In the genomic region with DNA sequence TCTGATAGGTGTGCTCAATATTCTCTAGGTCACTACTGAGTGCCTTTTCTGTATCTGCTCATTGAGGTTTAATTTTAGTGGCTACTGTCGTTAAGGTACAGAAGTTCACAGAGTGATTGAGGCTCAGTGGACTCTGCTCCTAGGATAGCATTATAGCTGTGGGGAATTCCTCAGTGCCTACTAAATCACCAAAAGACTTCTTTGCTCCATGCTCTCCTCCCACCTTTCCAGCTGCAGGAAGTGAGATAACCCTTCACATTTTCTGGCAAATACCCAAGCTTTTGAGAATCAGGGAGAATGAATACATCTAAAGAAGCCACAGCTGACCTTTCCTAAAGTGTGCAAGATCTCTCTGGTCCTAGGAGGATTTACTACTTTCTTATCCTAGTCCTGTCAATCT, we compare ENCODE assay signal across 26 cellular contexts.
DNase-seq lines count a peak whose midpoint lies in the region; ATAC-seq, FAIRE-seq and TF ChIP-seq lines count a peak whose summit lies in the region.
"Had no signal": no experiment of that assay in that cellular context is flagged by ENCODE, and none has a peak within 500 bp of the region (broad histone marks: within the 10 kb centered on the region; RNA-seq: fewer than 3 reads in every experiment).

No MANE protein-coding gene starts in this region.

- no peak overlapping the region for H3K27ac ChIP-seq in endothelial cell of umbilical vein (ENCODE audit: insufficient read depth, low read depth, low read length)
- H3K27ac ChIP-seq: BLaER1 treated with 17β-estradiol and CSF1 and Interleukin-3, amounts not matched to agents 10 nM and 100 nM; coronary artery; KMS-11; lower lobe of right lung; transverse colon had no signal

- ATAC-seq in mucosa of descending colon (peak; percentile 74), HG03135 (IDR thresholded peaks at IDR 0.05; ENCODE audit: unreplicated experiment) (no peak)
- ATAC-seq: lower lobe of right lung, natural killer cell had no signal

- H3K4me3 ChIP-seq in endothelial cell of umbilical vein (replicated peaks in 1 of 3; ENCODE audit: insufficient read depth in 1 of 3, low read depth in 1 of 3, low read length in 3 of 3) (no peak overlapping the region), mucosa of descending colon (no peak overlapping the region)
- H3K4me3 ChIP-seq: BLaER1 treated with 17β-estradiol and CSF1 and Interleukin-3, amounts not matched to agents 10 nM and 100 nM; coronary artery; lower lobe of right lung; transverse colon had no signal

- TF ChIP-seq CTCF in endothelial cell of umbilical vein (IDR thresholded peaks at IDR 0.05; ENCODE audit: extremely low read depth in 1 of 2, insufficient read depth in 1 of 2, low read depth in 1 of 2, low read length in 2 of 2) (no peak), mucosa of descending colon (IDR thresholded peaks at IDR 0.05) (no peak)

- no peaks in the 10 kb centered on the region for H3K79me2 ChIP-seq in endothelial cell of umbilical vein (ENCODE audit: control insufficient read depth, insufficient read depth, low read length)

- POLR2A ChIA-PET in endothelial cell of umbilical vein (lab: Charles Lee), result no interaction called here

- no peak overlapping the region for H3K9ac ChIP-seq in endothelial cell of umbilical vein (replicated peaks; ENCODE audit: extremely low read depth, insufficient read depth, low read length)
- H3K9ac ChIP-seq: BLaER1 treated with 17β-estradiol and CSF1 and Interleukin-3, amounts not matched to agents 10 nM and 100 nM; KMS-11 had no signal

- no peak for FAIRE-seq in endothelial cell of umbilical vein (lab: Jason Lieb, UNC)
- FAIRE-seq: GM12892, H54, HTR-8/SVneo, keratinocyte had no signal

- no peaks in the 10 kb centered on the region for H3K36me3 ChIP-seq in endothelial cell of umbilical vein (ENCODE audit: control insufficient read depth in 2 of 2, extremely low read depth in 1 of 2, insufficient read depth in 2 of 2, low read length in 2 of 2)
- no peaks in the 10 kb centered on the region for H3K36me3 ChIP-seq in mucosa of descending colon (ENCODE audit: low read depth)
- H3K36me3 ChIP-seq: BLaER1 treated with 17β-estradiol and CSF1 and Interleukin-3, amounts not matched to agents 10 nM and 100 nM; lower lobe of right lung; transverse colon had no signal

- no peaks in the 10 kb centered on the region for H4K20me1 ChIP-seq in endothelial cell of umbilical vein (replicated peaks; ENCODE audit: control insufficient read depth, extremely low read depth, insufficient read depth, low read length)
- H4K20me1 ChIP-seq: BLaER1 treated with 17β-estradiol and CSF1 and Interleukin-3, amounts not matched to agents 10 nM and 100 nM had no signal

- TF ChIP-seq POLR2A in endothelial cell of umbilical vein (IDR thresholded peaks at IDR 0.05; ENCODE audit: low read depth, low read length), result no peak

- no peak overlapping the region for H3K4me2 ChIP-seq in endothelial cell of umbilical vein (ENCODE audit: insufficient read depth, low read length)
- H3K4me2 ChIP-seq: BLaER1 treated with 17β-estradiol and CSF1 and Interleukin-3, amounts not matched to agents 10 nM and 100 nM; KMS-11 had no signal

- H2AFZ ChIP-seq in endothelial cell of umbilical vein (ENCODE audit: low read depth, low read length), result no peak overlapping the region

- BruUV-seq in endothelial cell of umbilical vein (replicated peaks; lab: Mats Ljungman, UMichigan), result no TSS peak

- H3K9me3 ChIP-seq in endothelial cell of umbilical vein (replicated peaks; ENCODE audit: control insufficient read depth, insufficient read depth, low read length) (no peaks in the 10 kb centered on the region), mucosa of descending colon (no peaks in the 10 kb centered on the region)
- H3K9me3 ChIP-seq: BLaER1 treated with 17β-estradiol and CSF1 and Interleukin-3, amounts not matched to agents 10 nM and 100 nM; lower lobe of right lung; transverse colon had no signal

- intact Hi-C loops in endothelial cell of umbilical vein (cut with micrococcal nuclease), result no loop called here
- intact Hi-C loops in mucosa of descending colon (cut with DNase I, micrococcal nuclease), result no loop called here

- dilution Hi-C loops in endothelial cell of umbilical vein (cut with MboI; ENCODE audit: extremely low pct_ligation_motif_present, low sequenced_read_pairs), result no loop called here

- no peaks in the 10 kb centered on the region for H3K9me1 ChIP-seq in endothelial cell of umbilical vein (replicated peaks; ENCODE audit: control insufficient read depth, extremely low read depth, insufficient read depth, low read length)

- peak; percentile 17 for DNase-seq in HuH-7 (ENCODE audit: low spot score)
- DNase-seq in NCI-H2196 treated with DMSO at 0.1 percent for 48 hours (lab: John Stamatoyannopoulos, UW; ENCODE audit: unreplicated experiment), result peak; percentile 2
- DNase-seq in endothelial cell of umbilical vein (ENCODE audit: low read depth, low spot score), result peak; percentile 12
- no peak for DNase-seq in mucosa of descending colon
- no peak for DNase-seq in NCI-H128 (lab: John Stamatoyannopoulos, UW; ENCODE audit: unreplicated experiment)
- DNase-seq in NCI-H526 (lab: John Stamatoyannopoulos, UW), result no peak
- DNase-seq: activated CD4-positive, alpha-beta memory T cell treated with anti-CD3 and anti-CD28 coated beads, Interleukin-2, amount 10 ng/mL, durations not matched to agents 7 days and 5 days; activated CD8-positive, alpha-beta memory T cell treated with anti-CD3 and anti-CD28 coated beads, Interleukin-2, amount 50 U/mL, for 4 hours; effector memory CD4-positive, alpha-beta T cell; erythroblast; lower lobe of right lung; natural killer cell; NCI-H1417; NCI-H2081; NCI-H446 treated with DMSO at 0.1 percent for 48 hours; SHP77; stimulated activated CD4-positive, alpha-beta T cell treated with anti-CD3 and anti-CD28 coated beads, Interleukin-4, amount 100 ng/mL, for 4 hours; transverse colon had no signal

- CTCF ChIA-PET in endothelial cell of umbilical vein (lab: Charles Lee), result no interaction called here

- no peaks in the 10 kb centered on the region for H3K4me1 ChIP-seq in endothelial cell of umbilical vein (ENCODE audit: control insufficient read depth, extremely low read depth, insufficient read depth, low read length)
- H3K4me1 ChIP-seq in mucosa of descending colon (ENCODE audit: low read depth), result no peaks in the 10 kb centered on the region
- H3K4me1 ChIP-seq: BLaER1 treated with 17β-estradiol and CSF1 and Interleukin-3, amounts not matched to agents 10 nM and 100 nM; lower lobe of right lung; transverse colon had no signal

- no peaks in the 10 kb centered on the region for H3K27me3 ChIP-seq in endothelial cell of umbilical vein (ENCODE audit: control insufficient read depth in 2 of 2, insufficient read depth in 2 of 2, low read length in 2 of 2)
- H3K27me3 ChIP-seq: BLaER1 treated with 17β-estradiol and CSF1 and Interleukin-3, amounts not matched to agents 10 nM and 100 nM; transverse colon had no signal

TF ChIP-seq in endothelial cell of umbilical vein, 7 proteins besides CTCF, POLR2A, EP300 and RAD21:
- TF ChIP-seq MYC (IDR thresholded peaks at IDR 0.05; ENCODE audit: low read depth, low read length) (no peak), FOS (IDR thresholded peaks at IDR 0.05; ENCODE audit: borderline replicate concordance, insufficient read depth, low read length) (no peak), POLR2AphosphoS5 (IDR thresholded peaks at IDR 0.05; ENCODE audit: insufficient read depth, low read depth, low read length) (no peak)

Comparison
In these comparisons a context has a peak if more than half of its experiments do, and no peak if none do; other contexts are left out.
1. DNase-seq: peak in HuH-7 (single experiment), NCI-H2196 treated with DMSO at 0.1 percent for 48 hours (single experiment) and endothelial cell of umbilical vein (single experiment); none in mucosa of descending colon (0 of 3), NCI-H128 (single experiment) and NCI-H526 (0 of 2).